20 cellular contexts compared by ENCODE assay signal in the genomic region with DNA sequence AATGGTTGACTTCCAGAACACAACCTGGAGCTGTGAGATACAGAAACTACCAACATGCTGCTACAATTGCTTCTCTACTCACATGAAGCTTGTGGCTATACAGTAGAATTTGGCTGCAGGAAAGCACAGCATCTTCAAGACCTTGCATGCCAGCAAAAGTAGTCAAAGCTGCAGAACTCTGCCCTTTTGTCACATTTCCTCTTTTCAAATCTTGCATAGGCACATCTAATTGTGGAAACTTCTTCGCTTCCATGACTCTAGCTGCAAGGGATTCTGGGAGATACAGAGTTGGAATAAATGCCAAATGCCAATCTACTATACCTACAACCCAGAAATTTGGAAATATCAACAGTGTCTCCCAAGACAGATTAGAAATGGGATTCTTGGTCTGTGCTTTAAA.
"Had no signal": no experiment of that assay in that cellular context is flagged by ENCODE, and none has a peak within 500 bp of the region (broad histone marks: within the 10 kb centered on the region; RNA-seq: fewer than 3 reads in every experiment).

No MANE protein-coding gene starts in this region.

- H3K36me3 Mint-ChIP-seq: brain, WTC11 had no signal

- ATAC-seq: left colon, lower lobe of right lung, WTC11 had no signal

- H3K4me3 ChIP-seq: hepatocyte, lower lobe of right lung, stomach, vagina had no signal

- H3K9me3 ChIP-seq: lower lobe of right lung, vagina had no signal

- H3K4me3 Mint-ChIP-seq: activated CD4-positive, alpha-beta memory T cell treated with anti-CD3 and anti-CD28 coated beads for 36 hours; activated T-helper 1 cell treated with anti-CD3 and anti-CD28 coated beads, Interleukin-12 subunit alpha, Interleukin-12 subunit beta, Interleukin-2, Interleukin-4 antibody, amounts not matched to agents 30 ng/mL and 10 ng/mL and 1 ng/mL, durations not matched to agents 14 hours and 24 hours and 36 hours; brain; effector memory CD8-positive, alpha-beta T cell; nephron progenitor cell; WTC11 had no signal

- H3K4me1 Mint-ChIP-seq: nephron progenitor cell had no signal

- H3K27me3 Mint-ChIP-seq: activated CD4-positive, alpha-beta memory T cell treated with anti-CD3 and anti-CD28 coated beads for 36 hours; brain had no signal

- DNase-seq: activated CD4-positive, alpha-beta memory T cell treated with anti-CD3 and anti-CD28 coated beads for 36 hours; activated CD4-positive, alpha-beta T cell treated with anti-CD3 and anti-CD28 coated beads for 4 hours; activated T-cell treated with anti-CD3 and anti-CD28 coated beads for 4 hours; anterior cingulate cortex; caudate nucleus; effector memory CD8-positive, alpha-beta T cell; foreskin fibroblast; left colon; lower lobe of right lung; nephron progenitor cell; nucleus accumbens; retina; stimulated activated CD8-positive, alpha-beta memory T cell treated with anti-CD3 and anti-CD28 coated beads, Interleukin-4, amount 100 ng/mL, for 48 hours; stomach; trophoblast cell had no signal

- H3K27ac Mint-ChIP-seq: activated T-helper 1 cell treated with anti-CD3 and anti-CD28 coated beads, Interleukin-12 subunit alpha, Interleukin-12 subunit beta, Interleukin-2, Interleukin-4 antibody, amounts not matched to agents 30 ng/mL and 10 ng/mL and 1 ng/mL, durations not matched to agents 14 hours and 24 hours and 36 hours; brain; effector memory CD8-positive, alpha-beta T cell; nephron progenitor cell; WTC11 had no signal
